Comparison of ENCODE assay signal across 9 cellular contexts in the genomic region with DNA sequence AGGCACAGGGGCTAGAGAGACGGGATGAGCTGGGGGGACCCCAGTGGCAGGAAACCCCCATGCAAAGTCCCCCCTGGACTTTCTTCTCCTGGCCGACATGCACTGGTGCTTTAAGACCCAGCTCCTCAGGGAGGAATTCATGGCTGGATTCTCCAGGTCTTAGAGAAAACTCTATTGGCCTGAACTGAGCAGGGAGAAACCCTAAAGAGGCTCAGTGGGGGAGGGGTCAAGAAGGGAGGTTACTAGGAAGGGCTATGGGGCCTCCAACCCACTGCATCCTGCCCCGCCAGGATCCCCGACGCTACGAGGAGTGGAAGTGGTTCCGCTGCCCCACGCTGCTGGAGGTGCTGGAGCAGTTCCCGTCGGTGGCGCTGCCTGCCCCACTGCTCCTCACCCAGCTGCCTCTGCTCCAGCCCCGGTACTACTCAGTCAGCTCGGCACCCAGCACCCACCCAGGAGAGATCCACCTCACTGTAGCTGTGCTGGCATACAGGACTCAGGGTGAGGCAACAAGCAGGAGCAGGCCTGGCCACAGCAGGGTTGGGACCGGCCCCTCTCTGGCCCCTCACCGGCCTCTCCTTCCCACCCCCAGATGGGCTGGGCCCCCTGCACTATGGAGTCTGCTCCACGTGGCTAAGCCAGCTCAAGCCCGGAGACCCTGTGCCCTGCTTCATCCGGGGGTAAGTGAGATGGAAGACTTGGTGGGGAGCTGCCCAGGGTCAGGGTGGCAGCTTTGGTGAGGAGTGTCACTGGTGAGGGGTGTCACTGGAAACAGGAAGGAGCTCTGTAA. TPM values are rescaled to one million over a fixed set of nuclear protein-coding genes. Genes with fewer than 3 reads are reported as not detected.
DNase-seq lines count a peak whose midpoint lies in the region; ATAC-seq and TF ChIP-seq lines count a peak whose summit lies in the region.
"Had no signal": no experiment of that assay in that cellular context is flagged by ENCODE, and none has a peak within 500 bp of the region (broad histone marks: within the 10 kb centered on the region; RNA-seq: fewer than 3 reads in every experiment).

No MANE protein-coding gene starts in this region.

- H3K4me3 Mint-ChIP-seq in activated naive CD4-positive, alpha-beta T cell treated with anti-CD3 and anti-CD28 coated beads, Interleukin-2, amount 10 ng/mL, durations not matched to agents 7 days and 5 days: peak overlapping the region; percentile 73
- H3K4me3 Mint-ChIP-seq in osteocyte (ENCODE audit: unreplicated experiment): no peak overlapping the region

- peak overlapping the region; percentile 99 for H3K4me2 ChIP-seq in BLaER1

- no peaks in the 10 kb centered on the region for H3K9me3 ChIP-seq in BLaER1
- no peaks in the 10 kb centered on the region for H3K9me3 ChIP-seq in HUES48 (ENCODE audit: control insufficient read depth, insufficient read depth, low read length)
- no peaks in the 10 kb centered on the region for H3K9me3 ChIP-seq in lower lobe of right lung

- ATAC-seq in lower lobe of right lung (peak; percentile 42 to 48), HG03521 (IDR thresholded peaks at IDR 0.05; ENCODE audit: unreplicated experiment) (no peak)

- H3K36me3 ChIP-seq in BLaER1: peaks cover 7% of the 10 kb centered on the region; the same call in 1 of the 2 replicates
- H3K36me3 ChIP-seq in HUES48 (ENCODE audit: control insufficient read depth, insufficient read depth, low read length): no peaks in the 10 kb centered on the region
- no peaks in the 10 kb centered on the region for H3K36me3 ChIP-seq in lower lobe of right lung

- CTCF ChIA-PET in activated naive CD4-positive, alpha-beta T cell treated with anti-CD3 and anti-CD28 coated beads, Interleukin-2, amount 10 ng/mL, durations not matched to agents 7 days and 5 days (lab: Charles Lee): interaction anchor here (0.7 to 4.3 kb wide), 14 partner anchors 8 to 113 kb away, joined by 3 to 33 read pairs (median 5); partner anchors contain the start of genes ABCB8 and NOS3

- peaks cover 37% of the 10 kb centered on the region for H3K36me3 Mint-ChIP-seq in activated naive CD4-positive, alpha-beta T cell treated with anti-CD3 and anti-CD28 coated beads, Interleukin-2, amount 10 ng/mL, durations not matched to agents 7 days and 5 days
- no peaks in the 10 kb centered on the region for H3K36me3 Mint-ChIP-seq in osteocyte (ENCODE audit: unreplicated experiment)

- H3K4me1 ChIP-seq in BLaER1: peaks cover 96% of the 10 kb centered on the region
- peaks cover 30% of the 10 kb centered on the region; the same call in 1 of the 2 replicates for H3K4me1 ChIP-seq in HUES48 (ENCODE audit: control insufficient read depth, insufficient read depth, low read length)
- H3K4me1 ChIP-seq in lower lobe of right lung: peaks cover 64% of the 10 kb centered on the region

- H3K27me3 Mint-ChIP-seq in activated naive CD4-positive, alpha-beta T cell treated with anti-CD3 and anti-CD28 coated beads, Interleukin-2, amount 10 ng/mL, durations not matched to agents 7 days and 5 days: no peaks in the 10 kb centered on the region
- peaks cover 4% of the 10 kb centered on the region for H3K27me3 Mint-ChIP-seq in osteocyte (ENCODE audit: unreplicated experiment)

- H3K27ac ChIP-seq in BLaER1: peak overlapping the region; percentile 90
- H3K27ac ChIP-seq in HUES48 (ENCODE audit: low read depth, low read length): no peak overlapping the region
- H3K27ac ChIP-seq in lower lobe of right lung: peak overlapping the region; percentile 62

- DNase-seq in activated naive CD4-positive, alpha-beta T cell treated with anti-CD3 and anti-CD28 coated beads, Interleukin-2, amount 10 ng/mL, durations not matched to agents 7 days and 5 days: peak; percentile 73
- DNase-seq in lower lobe of right lung (no peak), osteocyte (ENCODE audit: extremely low spot score, unreplicated experiment) (no peak), cortex of kidney (lab: John Stamatoyannopoulos, UW) (no peak), HuH-7.5 (ENCODE audit: low spot score) (no peak)

- peak overlapping the region; percentile 94 for H3K27ac Mint-ChIP-seq in activated naive CD4-positive, alpha-beta T cell treated with anti-CD3 and anti-CD28 coated beads, Interleukin-2, amount 10 ng/mL, durations not matched to agents 7 days and 5 days
- H3K27ac Mint-ChIP-seq in osteocyte (ENCODE audit: unreplicated experiment): no peak overlapping the region

- H4K20me1 ChIP-seq in BLaER1: no peaks in the 10 kb centered on the region

- H3K27me3 ChIP-seq in BLaER1 (no peaks in the 10 kb centered on the region), HUES48 (ENCODE audit: control insufficient read depth, insufficient read depth, low read length) (peaks cover 13% of the 10 kb centered on the region), lower lobe of right lung (ENCODE audit: low read depth) (peaks cover 13% of the 10 kb centered on the region)

- TF ChIP-seq CTCF in lower lobe of right lung (IDR thresholded peaks at IDR 0.05): no peak
- TF ChIP-seq CTCF in osteocyte (IDR thresholded peaks at IDR 0.05): no peak

- intact Hi-C loops in lower lobe of right lung (cut with DNase I): no loop called here

- H3K9me3 Mint-ChIP-seq in activated naive CD4-positive, alpha-beta T cell treated with anti-CD3 and anti-CD28 coated beads, Interleukin-2, amount 10 ng/mL, durations not matched to agents 7 days and 5 days: no peaks in the 10 kb centered on the region
- H3K9me3 Mint-ChIP-seq in osteocyte (ENCODE audit: unreplicated experiment): no peaks in the 10 kb centered on the region

- H3K4me3 ChIP-seq in BLaER1 (peak overlapping the region; percentile 29; the same call in 1 of the 2 replicates), HUES48 (ENCODE audit: low read depth, low read length) (peak overlapping the region; percentile 23; the same call in 1 of the 2 replicates), lower lobe of right lung (peak overlapping the region; percentile 29)

- peaks cover 89% of the 10 kb centered on the region for H3K4me1 Mint-ChIP-seq in activated naive CD4-positive, alpha-beta T cell treated with anti-CD3 and anti-CD28 coated beads, Interleukin-2, amount 10 ng/mL, durations not matched to agents 7 days and 5 days
- peaks cover 24% of the 10 kb centered on the region for H3K4me1 Mint-ChIP-seq in osteocyte (ENCODE audit: unreplicated experiment)

- H3K9ac ChIP-seq in BLaER1: peak overlapping the region; percentile 57
- H3K9ac ChIP-seq in HUES48 (ENCODE audit: low read depth, low read length): no peak overlapping the region

RNA-seq across cellular contexts. Expression of gene ATG9B, which starts 13.8 kb away (rescaled TPM):
- total RNA-seq in lower lobe of right lung (0.38 TPM), osteocyte (0.11 and 0.39 TPM in 2 replicates)
- total RNA-seq: glomerular endothelial cell had no signal

RNA-seq across cellular contexts. Expression of gene ABCB8, which starts 17.7 kb away (rescaled TPM):
- 42.4 TPM for total RNA-seq in lower lobe of right lung
- 38.1 and 39.7 TPM in 2 replicates for total RNA-seq in osteocyte

RNA-seq across cellular contexts. Expression of gene NOS3, which starts 19.7 kb away (rescaled TPM):
- total RNA-seq in lower lobe of right lung: 15.1 TPM
- total RNA-seq in osteocyte: 0.73 TPM in 1 of 2 replicates, not detected in the other

RNA-seq across cellular contexts. Expression of gene KCNH2, which starts 32.4 kb away (rescaled TPM):
- total RNA-seq in lower lobe of right lung (2.4 TPM), osteocyte (not detected in 2 replicates)
- total RNA-seq: glomerular endothelial cell had no signal

RNA-seq across cellular contexts. Expression of gene ASIC3, which starts 37.8 kb away (rescaled TPM):
- 3.7 TPM for total RNA-seq in lower lobe of right lung
- total RNA-seq in osteocyte: 3.6 and 5.8 TPM in 2 replicates
